1 cellular context compared by ENCODE assay signal in the genomic region with DNA sequence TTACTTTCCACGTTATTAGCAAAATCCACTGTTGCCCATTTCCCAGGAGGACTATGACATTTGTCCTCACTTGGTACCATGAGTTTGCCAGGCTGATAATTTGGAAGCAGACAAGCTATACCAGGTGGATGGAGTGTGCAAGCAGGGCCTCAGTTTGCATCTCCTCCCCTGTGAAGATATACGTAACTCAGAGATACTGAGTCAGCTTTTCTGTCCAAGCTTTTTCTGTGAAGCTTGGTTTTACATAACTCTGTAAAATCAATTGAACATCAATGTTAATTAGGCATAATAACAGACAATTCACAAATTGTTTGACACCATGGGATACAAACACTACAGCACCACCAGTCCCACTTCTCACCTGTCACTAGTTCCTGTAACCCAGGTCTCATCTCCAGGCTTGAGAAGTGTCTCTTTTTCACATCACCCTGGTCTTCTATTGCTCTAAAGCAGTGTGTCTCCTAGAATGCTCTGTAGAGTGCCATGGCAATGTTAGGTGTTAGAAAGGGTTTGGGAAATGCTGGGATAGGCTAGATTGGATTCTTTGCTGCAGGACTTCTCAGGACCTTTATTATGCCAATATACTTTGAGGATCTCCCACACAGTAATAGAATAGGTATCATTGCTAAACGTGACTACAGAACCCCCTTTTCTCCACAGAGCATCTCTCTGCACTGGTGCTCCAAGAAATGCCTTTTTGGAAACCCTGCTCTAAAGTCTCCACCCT.
TF ChIP-seq lines count a peak whose summit lies in the region.

No MANE protein-coding gene starts in this region.

TF ChIP-seq in HepG2, 621 proteins besides CTCF, POLR2A, EP300 and RAD21:
- TF ChIP-seq MAFF (IDR thresholded peaks at IDR 0.05; ENCODE audit: low read depth, low read length) (peak; percentile 39; the same call in 1 of the 2 replicates), MAFK (conservative IDR thresholded peaks at IDR 0.05 in 1 of 2, IDR thresholded peaks at IDR 0.05 in 1 of 2; ENCODE audit: low read length in 2 of 2) (peak; percentile 59 to 76), ZNF224 (CRISPR knock-in tag; IDR thresholded peaks at IDR 0.05) (no peak)
